ENCODE assay signal across 20 cellular contexts in genomic region chr1:25672763-25673409, GRCh38. TPM values are rescaled to one million over a fixed set of nuclear protein-coding genes. Genes with fewer than 3 reads are reported as not detected.
DNase-seq lines count a peak whose midpoint lies in the region; ATAC-seq lines count a peak whose summit lies in the region.
"Had no signal": no experiment of that assay in that cellular context is flagged by ENCODE, and none has a peak within 500 bp of the region (broad histone marks: within the 10 kb centered on the region; RNA-seq: fewer than 3 reads in every experiment).

No MANE protein-coding gene starts in this region.

- peak; percentile 41 for ATAC-seq in left ventricle myocardium superior
- ATAC-seq in GM21737 (IDR thresholded peaks at IDR 0.05; ENCODE audit: unreplicated experiment), result no peak
- ATAC-seq: effector memory CD8-positive, alpha-beta T cell; HCT116; lower lobe of right lung; Panc1; sciatic nerve; upper lobe of right lung had no signal

- intact Hi-C loops in left ventricle myocardium superior (cut with micrococcal nuclease), result no loop called here
- intact Hi-C loops in cardiac septum (cut with DNase I), result no loop called here

- no peak for DNase-seq in left ventricle myocardium superior
- DNase-seq in cardiac septum (ENCODE audit: low spot score), result no peak
- DNase-seq in NCI-H1092 treated with DMSO at 0.1 percent for 48 hours (lab: John Stamatoyannopoulos, UW), result peak; percentile 77
- peak; percentile 69 for DNase-seq in astrocyte of the hippocampus (ENCODE audit: low read depth, low spot score)
- DNase-seq in ureter (ENCODE audit: low spot score), result no peak
- DNase-seq in NCI-H446 treated with DMSO at 0.1 percent for 48 hours (lab: John Stamatoyannopoulos, UW), result no peak
- DNase-seq: activated CD4-positive, alpha-beta T cell treated with anti-CD3 and anti-CD28 coated beads, Interleukin-2, amount 50 U/mL, for 4 hours; effector memory CD8-positive, alpha-beta T cell; immature natural killer cell; KBM-7; lower lobe of right lung; NCI-H1105; NCI-H774; stomach; SW 1271; upper lobe of right lung had no signal

RNA-seq across cellular contexts. Expression of gene MAN1C1, which starts 56.3 kb away (rescaled TPM):
- total RNA-seq in left ventricle myocardium superior, result 17.9 TPM
- 16.7 TPM for total RNA-seq in cardiac septum
- total RNA-seq in ureter, result 8.7 TPM

Comparison
In these comparisons a context has a peak if more than half of its experiments do, and no peak if none do; other contexts are left out.
1. DNase-seq: peak in NCI-H1092 treated with DMSO at 0.1 percent for 48 hours (single experiment) and astrocyte of the hippocampus (single experiment); none in left ventricle myocardium superior (single experiment), cardiac septum (single experiment), ureter (single experiment) and NCI-H446 treated with DMSO at 0.1 percent for 48 hours (single experiment).